ENCODE assay signal across 1 cellular context in genomic region chr11:68127791-68128681, GRCh38.
TF ChIP-seq lines count a peak whose summit lies in the region.

No MANE protein-coding gene starts in this region.

TF ChIP-seq in H1, 55 proteins besides CTCF, POLR2A, EP300 and RAD21 (continued from another document):
- TF ChIP-seq EZH2 (IDR thresholded peaks at IDR 0.05; ENCODE audit: low read depth, low read length, severe bottlenecking) (no peak), FOSL1 (IDR thresholded peaks at IDR 0.05; ENCODE audit: insufficient read depth, low read depth, low read length) (no peak), POLR2AphosphoS5 (IDR thresholded peaks at IDR 0.05; ENCODE audit: low read depth, low read length) (no peak), KDM5A (IDR thresholded peaks at IDR 0.05; ENCODE audit: low read length) (no peak), NANOG (IDR thresholded peaks at IDR 0.05; ENCODE audit: insufficient read depth, low read depth, low read length, poor library complexity, severe bottlenecking) (peak; percentile 16), SIRT6 (IDR thresholded peaks at IDR 0.05; ENCODE audit: low read length) (no peak), KDM1A (IDR thresholded peaks at IDR 0.05; ENCODE audit: borderline replicate concordance, low read length) (peak; percentile 89), SUZ12 (IDR thresholded peaks at IDR 0.05; ENCODE audit: low read length) (no peak), HDAC6 (IDR thresholded peaks at IDR 0.05; ENCODE audit: low read depth, low read length) (no peak), CTBP2 (IDR thresholded peaks at IDR 0.05; ENCODE audit: borderline replicate concordance, insufficient read depth, insufficient read length, low read length) (no peak), JUN (IDR thresholded peaks at IDR 0.05; ENCODE audit: low read depth, low read length) (no peak), JUND (IDR thresholded peaks at IDR 0.05; ENCODE audit: low read length) (no peak), NRF1 (IDR thresholded peaks at IDR 0.05; ENCODE audit: low read depth, low read length) (no peak), CBX5 (IDR thresholded peaks at IDR 0.05; ENCODE audit: low read depth, low read length) (no peak), SAP30 (IDR thresholded peaks at IDR 0.05; ENCODE audit: insufficient read depth, insufficient replicate concordance, low read length) (no peak), ZNF274 (IDR thresholded peaks at IDR 0.05; ENCODE audit: borderline replicate concordance, extremely low read depth, low read length) (no peak), RBBP5 (IDR thresholded peaks at IDR 0.05; ENCODE audit: borderline replicate concordance, low read depth, low read length) (peak; percentile 99), BRCA1 (IDR thresholded peaks at IDR 0.05; ENCODE audit: low read depth, low read length) (no peak), RXRA (IDR thresholded peaks at IDR 0.05; ENCODE audit: insufficient read depth, low read depth, low read length) (0 out of 2 replicates have a peak, but pooled peaks have one; percentile 69), HDAC2 (IDR thresholded peaks at IDR 0.05; ENCODE audit: borderline replicate concordance in 1 of 2, low read depth in 2 of 2, low read length in 2 of 2) (no peak), CEBPB (IDR thresholded peaks at IDR 0.05; ENCODE audit: low read depth, low read length) (no peak), SIN3A (conservative IDR thresholded peaks at IDR 0.05 in 1 of 2, IDR thresholded peaks at IDR 0.05 in 1 of 2; ENCODE audit: low read depth in 1 of 2, low read length in 2 of 2) (no peak), E2F6 (IDR thresholded peaks at IDR 0.05) (peak; percentile 12; the same call in 1 of the 2 replicates), YY1 (IDR thresholded peaks at IDR 0.05; ENCODE audit: low read depth, low read length) (0 out of 2 replicates have a peak, but pooled peaks have one; percentile 9), ASH2L (IDR thresholded peaks at IDR 0.05; ENCODE audit: low read length) (peak; percentile 98), MAFK (IDR thresholded peaks at IDR 0.05; ENCODE audit: low read depth, low read length) (no peak), ATF2 (IDR thresholded peaks at IDR 0.05; ENCODE audit: low read length) (0 out of 2 replicates have a peak, but pooled peaks have one; percentile 82), RNF2 (IDR thresholded peaks at IDR 0.05; ENCODE audit: borderline replicate concordance, low read depth, low read length, missing control alignments, poor library complexity, severe bottlenecking) (no peak), KDM4A (IDR thresholded peaks at IDR 0.05; ENCODE audit: low read depth, low read length, severe bottlenecking) (no peak), POU5F1 (IDR thresholded peaks at IDR 0.05; ENCODE audit: low read depth, low read length) (no peak), BACH1 (IDR thresholded peaks at IDR 0.05; ENCODE audit: low read length) (no peak), CHD7 (IDR thresholded peaks at IDR 0.05; ENCODE audit: insufficient replicate concordance, low read length) (no peak), PHF8 (conservative IDR thresholded peaks at IDR 0.05; ENCODE audit: low read depth, low read length) (no peak), GABPA (IDR thresholded peaks at IDR 0.05; ENCODE audit: borderline replicate concordance, insufficient read depth, low read length) (no peak), CHD1 (IDR thresholded peaks at IDR 0.05; ENCODE audit: low read depth, low read length) (no peak), SP2 (IDR thresholded peaks at IDR 0.05; ENCODE audit: low read length) (no peak), SP4 (IDR thresholded peaks at IDR 0.05; ENCODE audit: low read length) (peak; percentile 91; the same call in 1 of the 2 replicates), EGR1 (IDR thresholded peaks at IDR 0.05; ENCODE audit: borderline replicate concordance, low read depth, low read length) (no peak), TCF12 (IDR thresholded peaks at IDR 0.05; ENCODE audit: low read depth, low read length) (peak; percentile 69; the same call in 1 of the 2 replicates), GTF2F1 (IDR thresholded peaks at IDR 0.05; ENCODE audit: borderline replicate concordance, low read depth, low read length) (no peak), SIX5 (IDR thresholded peaks at IDR 0.05; ENCODE audit: low read depth, low read length) (no peak), TAF7 (optimal IDR thresholded peaks at IDR 0.05; ENCODE audit: borderline replicate concordance, low read depth, low read length) (peak; percentile 60), CREB1 (IDR thresholded peaks at IDR 0.05) (peak; percentile 33; the same call in 1 of the 2 replicates), BCL11A (IDR thresholded peaks at IDR 0.05; ENCODE audit: low read depth in 2 of 2, low read length in 2 of 2) (peak in 1 of 2 experiments; percentile 20), TBP (IDR thresholded peaks at IDR 0.05; ENCODE audit: low read depth, low read length) (no peak), TAF1 (IDR thresholded peaks at IDR 0.05; ENCODE audit: low read depth, low read length) (peak; percentile 34; the same call in 1 of the 2 replicates), TEAD4 (IDR thresholded peaks at IDR 0.05; ENCODE audit: low read depth, low read length) (peak; percentile 99), RFX5 (IDR thresholded peaks at IDR 0.05; ENCODE audit: borderline replicate concordance, low read depth, low read length) (no peak)
- TF ChIP-seq, protein P1, sequence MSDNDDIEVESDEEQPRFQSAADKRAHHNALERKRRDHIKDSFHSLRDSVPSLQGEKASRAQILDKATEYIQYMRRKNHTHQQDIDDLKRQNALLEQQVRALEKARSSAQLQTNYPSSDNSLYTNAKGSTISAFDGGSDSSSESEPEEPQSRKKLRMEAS (IDR thresholded peaks at IDR 0.05): no peak
- TF ChIP-seq, protein P2, sequence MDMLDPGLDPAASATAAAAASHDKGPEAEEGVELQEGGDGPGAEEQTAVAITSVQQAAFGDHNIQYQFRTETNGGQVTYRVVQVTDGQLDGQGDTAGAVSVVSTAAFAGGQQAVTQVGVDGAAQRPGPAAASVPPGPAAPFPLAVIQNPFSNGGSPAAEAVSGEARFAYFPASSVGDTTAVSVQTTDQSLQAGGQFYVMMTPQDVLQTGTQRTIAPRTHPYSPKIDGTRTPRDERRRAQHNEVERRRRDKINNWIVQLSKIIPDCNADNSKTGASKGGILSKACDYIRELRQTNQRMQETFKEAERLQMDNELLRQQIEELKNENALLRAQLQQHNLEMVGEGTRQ (IDR thresholded peaks at IDR 0.05; ENCODE audit: low read length): no peak
